ENCODE assay signal across 3 cellular contexts in the genomic region with DNA sequence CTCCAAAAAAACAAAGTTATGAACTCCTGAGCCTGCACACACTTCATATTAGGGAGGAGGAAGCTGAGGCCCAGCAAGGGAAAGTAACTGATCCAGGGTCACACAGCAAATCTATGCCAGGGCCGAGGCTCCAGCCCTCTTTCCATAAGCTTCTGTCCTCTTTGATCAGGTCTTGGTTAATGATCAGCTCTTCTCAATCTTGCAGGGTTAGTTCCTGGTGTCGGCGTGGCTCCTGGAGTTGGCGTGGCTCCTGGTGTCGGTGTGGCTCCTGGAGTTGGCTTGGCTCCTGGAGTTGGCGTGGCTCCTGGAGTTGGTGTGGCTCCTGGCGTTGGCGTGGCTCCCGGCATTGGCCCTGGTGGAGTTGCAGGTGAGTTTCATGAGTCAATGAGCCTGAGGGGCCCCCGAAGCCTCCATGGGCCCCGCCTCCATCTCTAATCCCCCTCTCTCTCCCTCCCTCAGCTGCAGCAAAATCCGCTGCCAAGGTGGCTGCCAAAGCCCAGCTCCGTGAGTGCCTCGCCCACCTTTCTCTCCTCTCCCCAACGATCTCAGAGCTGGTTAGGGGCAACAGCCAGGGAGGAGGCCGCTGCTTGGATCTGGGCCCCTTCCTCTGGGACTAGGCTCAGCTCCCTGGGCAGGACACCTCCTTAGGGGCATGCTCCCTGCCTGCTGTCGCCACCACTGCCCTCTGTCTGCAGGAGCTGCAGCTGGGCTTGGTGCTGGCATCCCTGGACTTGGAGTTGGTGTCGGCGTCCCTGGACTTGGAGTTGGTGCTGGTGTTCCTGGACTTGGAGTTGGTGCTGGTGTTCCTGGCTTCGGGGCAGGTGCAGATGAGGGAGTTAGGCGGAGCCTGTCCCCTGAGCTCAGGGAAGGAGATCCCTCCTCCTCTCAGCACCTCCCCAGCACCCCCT.
TF ChIP-seq lines count a peak whose summit lies in the region.

No MANE protein-coding gene starts in this region.

TF ChIP-seq in SK-N-SH, 30 proteins besides CTCF, POLR2A, EP300 and RAD21 (continued from another document):
- TF ChIP-seq FOSL2 (IDR thresholded peaks at IDR 0.05; ENCODE audit: borderline replicate concordance, low read depth) (no peak), TAF1 (IDR thresholded peaks at IDR 0.05; ENCODE audit: borderline replicate concordance, low read depth, low read length) (no peak)
- TF ChIP-seq, protein P1, sequence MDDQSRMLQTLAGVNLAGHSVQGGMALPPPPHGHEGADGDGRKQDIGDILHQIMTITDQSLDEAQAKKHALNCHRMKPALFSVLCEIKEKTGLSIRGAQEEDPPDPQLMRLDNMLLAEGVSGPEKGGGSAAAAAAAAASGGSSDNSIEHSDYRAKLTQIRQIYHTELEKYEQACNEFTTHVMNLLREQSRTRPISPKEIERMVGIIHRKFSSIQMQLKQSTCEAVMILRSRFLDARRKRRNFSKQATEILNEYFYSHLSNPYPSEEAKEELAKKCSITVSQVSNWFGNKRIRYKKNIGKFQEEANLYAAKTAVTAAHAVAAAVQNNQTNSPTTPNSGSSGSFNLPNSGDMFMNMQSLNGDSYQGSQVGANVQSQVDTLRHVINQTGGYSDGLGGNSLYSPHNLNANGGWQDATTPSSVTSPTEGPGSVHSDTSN (IDR thresholded peaks at IDR 0.05), result no peak
- TF ChIP-seq, protein P2, sequence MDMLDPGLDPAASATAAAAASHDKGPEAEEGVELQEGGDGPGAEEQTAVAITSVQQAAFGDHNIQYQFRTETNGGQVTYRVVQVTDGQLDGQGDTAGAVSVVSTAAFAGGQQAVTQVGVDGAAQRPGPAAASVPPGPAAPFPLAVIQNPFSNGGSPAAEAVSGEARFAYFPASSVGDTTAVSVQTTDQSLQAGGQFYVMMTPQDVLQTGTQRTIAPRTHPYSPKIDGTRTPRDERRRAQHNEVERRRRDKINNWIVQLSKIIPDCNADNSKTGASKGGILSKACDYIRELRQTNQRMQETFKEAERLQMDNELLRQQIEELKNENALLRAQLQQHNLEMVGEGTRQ (IDR thresholded peaks at IDR 0.05; ENCODE audit: borderline replicate concordance, low read depth, low read length), result no peak

TF ChIP-seq in SK-N-SH treated with all-trans-retinoic acid at 6 μM for 48 hours, 23 proteins besides CTCF, POLR2A, EP300 and RAD21 (continued from another document):
- TF ChIP-seq ARNTL (CRISPR knock-in tag; IDR thresholded peaks at IDR 0.05; ENCODE audit: borderline replicate concordance, low read depth) (no peak), TCF4 (CRISPR knock-in tag; IDR thresholded peaks at IDR 0.05; ENCODE audit: borderline replicate concordance) (no peak), ZFP3 (CRISPR knock-in tag; IDR thresholded peaks at IDR 0.05) (no peak)
- TF ChIP-seq, protein P3, sequence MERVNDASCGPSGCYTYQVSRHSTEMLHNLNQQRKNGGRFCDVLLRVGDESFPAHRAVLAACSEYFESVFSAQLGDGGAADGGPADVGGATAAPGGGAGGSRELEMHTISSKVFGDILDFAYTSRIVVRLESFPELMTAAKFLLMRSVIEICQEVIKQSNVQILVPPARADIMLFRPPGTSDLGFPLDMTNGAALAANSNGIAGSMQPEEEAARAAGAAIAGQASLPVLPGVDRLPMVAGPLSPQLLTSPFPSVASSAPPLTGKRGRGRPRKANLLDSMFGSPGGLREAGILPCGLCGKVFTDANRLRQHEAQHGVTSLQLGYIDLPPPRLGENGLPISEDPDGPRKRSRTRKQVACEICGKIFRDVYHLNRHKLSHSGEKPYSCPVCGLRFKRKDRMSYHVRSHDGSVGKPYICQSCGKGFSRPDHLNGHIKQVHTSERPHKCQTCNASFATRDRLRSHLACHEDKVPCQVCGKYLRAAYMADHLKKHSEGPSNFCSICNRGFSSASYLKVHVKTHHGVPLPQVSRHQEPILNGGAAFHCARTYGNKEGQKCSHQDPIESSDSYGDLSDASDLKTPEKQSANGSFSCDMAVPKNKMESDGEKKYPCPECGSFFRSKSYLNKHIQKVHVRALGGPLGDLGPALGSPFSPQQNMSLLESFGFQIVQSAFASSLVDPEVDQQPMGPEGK (CRISPR knock-in tag; IDR thresholded peaks at IDR 0.05; ENCODE audit: borderline replicate concordance), result no peak

TF ChIP-seq in liver, 16 proteins besides CTCF, POLR2A, EP300 and RAD21 (continued from another document):
- TF ChIP-seq, protein P4, sequence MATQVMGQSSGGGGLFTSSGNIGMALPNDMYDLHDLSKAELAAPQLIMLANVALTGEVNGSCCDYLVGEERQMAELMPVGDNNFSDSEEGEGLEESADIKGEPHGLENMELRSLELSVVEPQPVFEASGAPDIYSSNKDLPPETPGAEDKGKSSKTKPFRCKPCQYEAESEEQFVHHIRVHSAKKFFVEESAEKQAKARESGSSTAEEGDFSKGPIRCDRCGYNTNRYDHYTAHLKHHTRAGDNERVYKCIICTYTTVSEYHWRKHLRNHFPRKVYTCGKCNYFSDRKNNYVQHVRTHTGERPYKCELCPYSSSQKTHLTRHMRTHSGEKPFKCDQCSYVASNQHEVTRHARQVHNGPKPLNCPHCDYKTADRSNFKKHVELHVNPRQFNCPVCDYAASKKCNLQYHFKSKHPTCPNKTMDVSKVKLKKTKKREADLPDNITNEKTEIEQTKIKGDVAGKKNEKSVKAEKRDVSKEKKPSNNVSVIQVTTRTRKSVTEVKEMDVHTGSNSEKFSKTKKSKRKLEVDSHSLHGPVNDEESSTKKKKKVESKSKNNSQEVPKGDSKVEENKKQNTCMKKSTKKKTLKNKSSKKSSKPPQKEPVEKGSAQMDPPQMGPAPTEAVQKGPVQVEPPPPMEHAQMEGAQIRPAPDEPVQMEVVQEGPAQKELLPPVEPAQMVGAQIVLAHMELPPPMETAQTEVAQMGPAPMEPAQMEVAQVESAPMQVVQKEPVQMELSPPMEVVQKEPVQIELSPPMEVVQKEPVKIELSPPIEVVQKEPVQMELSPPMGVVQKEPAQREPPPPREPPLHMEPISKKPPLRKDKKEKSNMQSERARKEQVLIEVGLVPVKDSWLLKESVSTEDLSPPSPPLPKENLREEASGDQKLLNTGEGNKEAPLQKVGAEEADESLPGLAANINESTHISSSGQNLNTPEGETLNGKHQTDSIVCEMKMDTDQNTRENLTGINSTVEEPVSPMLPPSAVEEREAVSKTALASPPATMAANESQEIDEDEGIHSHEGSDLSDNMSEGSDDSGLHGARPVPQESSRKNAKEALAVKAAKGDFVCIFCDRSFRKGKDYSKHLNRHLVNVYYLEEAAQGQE (IDR thresholded peaks at IDR 0.05), result peak; percentile 23
